ENCODE assay signal across 1 cellular context in the genomic region with DNA sequence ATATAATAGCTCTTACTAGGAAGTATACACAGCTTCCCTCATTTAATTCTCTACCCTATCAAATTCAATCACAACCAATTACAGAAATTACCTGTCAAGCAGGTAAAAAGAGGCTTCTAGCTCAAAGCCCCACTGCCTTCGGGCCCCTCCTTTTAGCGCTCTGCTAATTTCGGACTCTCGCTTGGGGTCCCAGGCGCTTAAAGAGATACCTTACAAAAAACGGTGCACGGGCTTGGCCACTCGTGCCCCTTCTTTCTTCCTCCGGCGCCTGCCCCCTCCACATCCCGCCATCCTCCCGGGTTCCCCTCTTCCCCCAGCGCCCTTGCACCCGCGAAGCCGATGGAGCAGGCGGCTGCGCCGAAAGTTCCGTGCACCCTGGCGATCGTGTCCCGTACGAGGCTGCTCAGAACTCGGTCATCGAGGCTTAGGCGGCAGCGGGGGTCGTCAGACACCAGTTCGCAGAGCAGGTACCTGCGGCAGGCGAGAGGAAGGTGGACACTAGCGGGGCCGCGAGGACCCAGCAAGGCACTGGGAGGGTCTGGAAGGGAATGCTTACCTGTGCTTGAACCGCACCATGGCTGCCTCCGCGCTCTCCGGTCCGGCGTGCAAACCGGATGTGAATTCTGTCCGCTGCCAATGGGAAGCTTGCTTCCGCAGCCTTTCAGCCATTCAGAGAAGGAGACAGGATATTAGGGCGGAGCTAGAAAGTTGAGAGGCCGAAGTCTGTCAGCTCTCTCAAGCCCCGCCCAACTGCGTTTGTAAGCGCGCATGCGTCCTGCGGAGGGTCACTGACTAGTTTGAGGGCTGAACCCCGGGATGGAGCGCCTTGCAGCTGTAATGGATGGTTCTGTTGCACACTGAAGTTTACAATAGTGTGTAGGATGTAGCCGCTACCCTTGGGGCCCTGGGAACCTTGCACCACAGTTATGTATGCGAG.
TF ChIP-seq lines count a peak whose summit lies in the region.

A gene with protein sequence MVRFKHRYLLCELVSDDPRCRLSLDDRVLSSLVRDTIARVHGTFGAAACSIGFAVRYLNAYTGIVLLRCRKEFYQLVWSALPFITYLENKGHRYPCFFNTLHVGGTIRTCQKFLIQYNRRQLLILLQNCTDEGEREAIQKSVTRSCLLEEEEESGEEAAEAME (minus strand): TSS at position 616 of the 937 bp plus-strand sequence. CDS start 40 bp downstream, at position 576.

TF ChIP-seq in HepG2, 621 proteins besides CTCF, POLR2A, EP300 and RAD21 (continued from another document and continues in another):
- TF ChIP-seq, protein P1, sequence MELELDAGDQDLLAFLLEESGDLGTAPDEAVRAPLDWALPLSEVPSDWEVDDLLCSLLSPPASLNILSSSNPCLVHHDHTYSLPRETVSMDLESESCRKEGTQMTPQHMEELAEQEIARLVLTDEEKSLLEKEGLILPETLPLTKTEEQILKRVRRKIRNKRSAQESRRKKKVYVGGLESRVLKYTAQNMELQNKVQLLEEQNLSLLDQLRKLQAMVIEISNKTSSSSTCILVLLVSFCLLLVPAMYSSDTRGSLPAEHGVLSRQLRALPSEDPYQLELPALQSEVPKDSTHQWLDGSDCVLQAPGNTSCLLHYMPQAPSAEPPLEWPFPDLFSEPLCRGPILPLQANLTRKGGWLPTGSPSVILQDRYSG (CRISPR knock-in tag; IDR thresholded peaks at IDR 0.05): 0 out of 2 replicates have a peak, but pooled peaks have one; percentile 43
- TF ChIP-seq MXD4 (CRISPR knock-in tag; IDR thresholded peaks at IDR 0.05): peak; percentile 73
- TF ChIP-seq GATA4 (IDR thresholded peaks at IDR 0.05; ENCODE audit: borderline replicate concordance, low read depth): peak; percentile 69; the same call in 1 of the 2 replicates
- TF ChIP-seq, protein P2, sequence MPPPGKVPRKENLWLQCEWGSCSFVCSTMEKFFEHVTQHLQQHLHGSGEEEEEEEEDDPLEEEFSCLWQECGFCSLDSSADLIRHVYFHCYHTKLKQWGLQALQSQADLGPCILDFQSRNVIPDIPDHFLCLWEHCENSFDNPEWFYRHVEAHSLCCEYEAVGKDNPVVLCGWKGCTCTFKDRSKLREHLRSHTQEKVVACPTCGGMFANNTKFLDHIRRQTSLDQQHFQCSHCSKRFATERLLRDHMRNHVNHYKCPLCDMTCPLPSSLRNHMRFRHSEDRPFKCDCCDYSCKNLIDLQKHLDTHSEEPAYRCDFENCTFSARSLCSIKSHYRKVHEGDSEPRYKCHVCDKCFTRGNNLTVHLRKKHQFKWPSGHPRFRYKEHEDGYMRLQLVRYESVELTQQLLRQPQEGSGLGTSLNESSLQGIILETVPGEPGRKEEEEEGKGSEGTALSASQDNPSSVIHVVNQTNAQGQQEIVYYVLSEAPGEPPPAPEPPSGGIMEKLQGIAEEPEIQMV (CRISPR knock-in tag; IDR thresholded peaks at IDR 0.05; ENCODE audit: low read depth): peak; percentile 64; the same call in 1 of the 2 replicates
- TF ChIP-seq THYN1 (CRISPR knock-in tag; IDR thresholded peaks at IDR 0.05; ENCODE audit: borderline replicate concordance, low read depth): no peak
- TF ChIP-seq, protein P3, sequence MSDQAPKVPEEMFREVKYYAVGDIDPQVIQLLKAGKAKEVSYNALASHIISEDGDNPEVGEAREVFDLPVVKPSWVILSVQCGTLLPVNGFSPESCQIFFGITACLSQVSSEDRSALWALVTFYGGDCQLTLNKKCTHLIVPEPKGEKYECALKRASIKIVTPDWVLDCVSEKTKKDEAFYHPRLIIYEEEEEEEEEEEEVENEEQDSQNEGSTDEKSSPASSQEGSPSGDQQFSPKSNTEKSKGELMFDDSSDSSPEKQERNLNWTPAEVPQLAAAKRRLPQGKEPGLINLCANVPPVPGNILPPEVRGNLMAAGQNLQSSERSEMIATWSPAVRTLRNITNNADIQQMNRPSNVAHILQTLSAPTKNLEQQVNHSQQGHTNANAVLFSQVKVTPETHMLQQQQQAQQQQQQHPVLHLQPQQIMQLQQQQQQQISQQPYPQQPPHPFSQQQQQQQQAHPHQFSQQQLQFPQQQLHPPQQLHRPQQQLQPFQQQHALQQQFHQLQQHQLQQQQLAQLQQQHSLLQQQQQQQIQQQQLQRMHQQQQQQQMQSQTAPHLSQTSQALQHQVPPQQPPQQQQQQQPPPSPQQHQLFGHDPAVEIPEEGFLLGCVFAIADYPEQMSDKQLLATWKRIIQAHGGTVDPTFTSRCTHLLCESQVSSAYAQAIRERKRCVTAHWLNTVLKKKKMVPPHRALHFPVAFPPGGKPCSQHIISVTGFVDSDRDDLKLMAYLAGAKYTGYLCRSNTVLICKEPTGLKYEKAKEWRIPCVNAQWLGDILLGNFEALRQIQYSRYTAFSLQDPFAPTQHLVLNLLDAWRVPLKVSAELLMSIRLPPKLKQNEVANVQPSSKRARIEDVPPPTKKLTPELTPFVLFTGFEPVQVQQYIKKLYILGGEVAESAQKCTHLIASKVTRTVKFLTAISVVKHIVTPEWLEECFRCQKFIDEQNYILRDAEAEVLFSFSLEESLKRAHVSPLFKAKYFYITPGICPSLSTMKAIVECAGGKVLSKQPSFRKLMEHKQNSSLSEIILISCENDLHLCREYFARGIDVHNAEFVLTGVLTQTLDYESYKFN (CRISPR knock-in tag; conservative IDR thresholded peaks at IDR 0.05): peak; percentile 38; the same call in 1 of the 2 replicates
- no peak for TF ChIP-seq ZNF205 (CRISPR knock-in tag; IDR thresholded peaks at IDR 0.05)
- no peak for TF ChIP-seq SMARCC2 (IDR thresholded peaks at IDR 0.05)
- peak; percentile 54; the same call in 1 of the 2 replicates for TF ChIP-seq PHF21A (CRISPR knock-in tag; IDR thresholded peaks at IDR 0.05)
- TF ChIP-seq, protein P4, sequence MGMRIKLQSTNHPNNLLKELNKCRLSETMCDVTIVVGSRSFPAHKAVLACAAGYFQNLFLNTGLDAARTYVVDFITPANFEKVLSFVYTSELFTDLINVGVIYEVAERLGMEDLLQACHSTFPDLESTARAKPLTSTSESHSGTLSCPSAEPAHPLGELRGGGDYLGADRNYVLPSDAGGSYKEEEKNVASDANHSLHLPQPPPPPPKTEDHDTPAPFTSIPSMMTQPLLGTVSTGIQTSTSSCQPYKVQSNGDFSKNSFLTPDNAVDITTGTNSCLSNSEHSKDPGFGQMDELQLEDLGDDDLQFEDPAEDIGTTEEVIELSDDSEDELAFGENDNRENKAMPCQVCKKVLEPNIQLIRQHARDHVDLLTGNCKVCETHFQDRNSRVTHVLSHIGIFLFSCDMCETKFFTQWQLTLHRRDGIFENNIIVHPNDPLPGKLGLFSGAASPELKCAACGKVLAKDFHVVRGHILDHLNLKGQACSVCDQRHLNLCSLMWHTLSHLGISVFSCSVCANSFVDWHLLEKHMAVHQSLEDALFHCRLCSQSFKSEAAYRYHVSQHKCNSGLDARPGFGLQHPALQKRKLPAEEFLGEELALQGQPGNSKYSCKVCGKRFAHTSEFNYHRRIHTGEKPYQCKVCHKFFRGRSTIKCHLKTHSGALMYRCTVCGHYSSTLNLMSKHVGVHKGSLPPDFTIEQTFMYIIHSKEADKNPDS (CRISPR knock-in tag; IDR thresholded peaks at IDR 0.05): 0 out of 2 replicates have a peak, but pooled peaks have one; percentile 36
- TF ChIP-seq ZNF333 (CRISPR knock-in tag; IDR thresholded peaks at IDR 0.05; ENCODE audit: borderline replicate concordance): 0 out of 2 replicates have a peak, but pooled peaks have one; percentile 71
- peak; percentile 84 for TF ChIP-seq HDAC1 (CRISPR knock-in tag; IDR thresholded peaks at IDR 0.05)
- TF ChIP-seq IRF2 (CRISPR knock-in tag; IDR thresholded peaks at IDR 0.05): peak; percentile 58; the same call in 1 of the 2 replicates
- TF ChIP-seq ZNF709 (CRISPR knock-in tag; IDR thresholded peaks at IDR 0.05): 0 out of 2 replicates have a peak, but pooled peaks have one; percentile 33
- peak; percentile 87; the same call in 1 of the 2 replicates for TF ChIP-seq ZSCAN31 (CRISPR knock-in tag; IDR thresholded peaks at IDR 0.05; ENCODE audit: low read depth)
- no peak for TF ChIP-seq KDM3A (CRISPR knock-in tag; IDR thresholded peaks at IDR 0.05; ENCODE audit: low read depth)
- TF ChIP-seq, protein P5, sequence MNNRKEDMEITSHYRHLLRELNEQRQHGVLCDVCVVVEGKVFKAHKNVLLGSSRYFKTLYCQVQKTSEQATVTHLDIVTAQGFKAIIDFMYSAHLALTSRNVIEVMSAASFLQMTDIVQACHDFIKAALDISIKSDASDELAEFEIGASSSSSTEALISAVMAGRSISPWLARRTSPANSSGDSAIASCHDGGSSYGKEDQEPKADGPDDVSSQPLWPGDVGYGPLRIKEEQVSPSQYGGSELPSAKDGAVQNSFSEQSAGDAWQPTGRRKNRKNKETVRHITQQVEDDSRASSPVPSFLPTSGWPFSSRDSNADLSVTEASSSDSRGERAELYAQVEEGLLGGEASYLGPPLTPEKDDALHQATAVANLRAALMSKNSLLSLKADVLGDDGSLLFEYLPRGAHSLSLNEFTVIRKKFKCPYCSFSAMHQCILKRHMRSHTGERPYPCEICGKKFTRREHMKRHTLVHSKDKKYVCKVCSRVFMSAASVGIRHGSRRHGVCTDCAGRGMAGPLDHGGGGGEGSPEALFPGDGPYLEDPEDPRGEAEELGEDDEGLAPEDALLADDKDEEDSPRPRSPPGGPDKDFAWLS (CRISPR knock-in tag; IDR thresholded peaks at IDR 0.05; ENCODE audit: borderline replicate concordance): no peak
- TF ChIP-seq ARNTL (CRISPR knock-in tag; IDR thresholded peaks at IDR 0.05): no peak
- no peak for TF ChIP-seq DNMT3B (CRISPR knock-in tag; conservative IDR thresholded peaks at IDR 0.05)
- TF ChIP-seq SNAPC2 (CRISPR knock-in tag; IDR thresholded peaks at IDR 0.05): no peak
- TF ChIP-seq NR2F2 (IDR thresholded peaks at IDR 0.05; ENCODE audit: borderline replicate concordance, low read depth): 0 out of 2 replicates have a peak, but pooled peaks have one; percentile 6
- no peak for TF ChIP-seq ZNF136 (CRISPR knock-in tag; IDR thresholded peaks at IDR 0.05; ENCODE audit: low read depth)
- TF ChIP-seq, protein P6, sequence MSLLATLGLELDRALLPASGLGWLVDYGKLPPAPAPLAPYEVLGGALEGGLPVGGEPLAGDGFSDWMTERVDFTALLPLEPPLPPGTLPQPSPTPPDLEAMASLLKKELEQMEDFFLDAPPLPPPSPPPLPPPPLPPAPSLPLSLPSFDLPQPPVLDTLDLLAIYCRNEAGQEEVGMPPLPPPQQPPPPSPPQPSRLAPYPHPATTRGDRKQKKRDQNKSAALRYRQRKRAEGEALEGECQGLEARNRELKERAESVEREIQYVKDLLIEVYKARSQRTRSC (CRISPR knock-in tag; IDR thresholded peaks at IDR 0.05; ENCODE audit: low read depth): no peak
- no peak for TF ChIP-seq PPARG (CRISPR knock-in tag; conservative IDR thresholded peaks at IDR 0.05)
- TF ChIP-seq CEBPG (CRISPR knock-in tag; IDR thresholded peaks at IDR 0.05): no peak
- TF ChIP-seq, protein P7, sequence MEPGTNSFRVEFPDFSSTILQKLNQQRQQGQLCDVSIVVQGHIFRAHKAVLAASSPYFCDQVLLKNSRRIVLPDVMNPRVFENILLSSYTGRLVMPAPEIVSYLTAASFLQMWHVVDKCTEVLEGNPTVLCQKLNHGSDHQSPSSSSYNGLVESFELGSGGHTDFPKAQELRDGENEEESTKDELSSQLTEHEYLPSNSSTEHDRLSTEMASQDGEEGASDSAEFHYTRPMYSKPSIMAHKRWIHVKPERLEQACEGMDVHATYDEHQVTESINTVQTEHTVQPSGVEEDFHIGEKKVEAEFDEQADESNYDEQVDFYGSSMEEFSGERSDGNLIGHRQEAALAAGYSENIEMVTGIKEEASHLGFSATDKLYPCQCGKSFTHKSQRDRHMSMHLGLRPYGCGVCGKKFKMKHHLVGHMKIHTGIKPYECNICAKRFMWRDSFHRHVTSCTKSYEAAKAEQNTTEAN (CRISPR knock-in tag; conservative IDR thresholded peaks at IDR 0.05): no peak
- TF ChIP-seq, protein P8, sequence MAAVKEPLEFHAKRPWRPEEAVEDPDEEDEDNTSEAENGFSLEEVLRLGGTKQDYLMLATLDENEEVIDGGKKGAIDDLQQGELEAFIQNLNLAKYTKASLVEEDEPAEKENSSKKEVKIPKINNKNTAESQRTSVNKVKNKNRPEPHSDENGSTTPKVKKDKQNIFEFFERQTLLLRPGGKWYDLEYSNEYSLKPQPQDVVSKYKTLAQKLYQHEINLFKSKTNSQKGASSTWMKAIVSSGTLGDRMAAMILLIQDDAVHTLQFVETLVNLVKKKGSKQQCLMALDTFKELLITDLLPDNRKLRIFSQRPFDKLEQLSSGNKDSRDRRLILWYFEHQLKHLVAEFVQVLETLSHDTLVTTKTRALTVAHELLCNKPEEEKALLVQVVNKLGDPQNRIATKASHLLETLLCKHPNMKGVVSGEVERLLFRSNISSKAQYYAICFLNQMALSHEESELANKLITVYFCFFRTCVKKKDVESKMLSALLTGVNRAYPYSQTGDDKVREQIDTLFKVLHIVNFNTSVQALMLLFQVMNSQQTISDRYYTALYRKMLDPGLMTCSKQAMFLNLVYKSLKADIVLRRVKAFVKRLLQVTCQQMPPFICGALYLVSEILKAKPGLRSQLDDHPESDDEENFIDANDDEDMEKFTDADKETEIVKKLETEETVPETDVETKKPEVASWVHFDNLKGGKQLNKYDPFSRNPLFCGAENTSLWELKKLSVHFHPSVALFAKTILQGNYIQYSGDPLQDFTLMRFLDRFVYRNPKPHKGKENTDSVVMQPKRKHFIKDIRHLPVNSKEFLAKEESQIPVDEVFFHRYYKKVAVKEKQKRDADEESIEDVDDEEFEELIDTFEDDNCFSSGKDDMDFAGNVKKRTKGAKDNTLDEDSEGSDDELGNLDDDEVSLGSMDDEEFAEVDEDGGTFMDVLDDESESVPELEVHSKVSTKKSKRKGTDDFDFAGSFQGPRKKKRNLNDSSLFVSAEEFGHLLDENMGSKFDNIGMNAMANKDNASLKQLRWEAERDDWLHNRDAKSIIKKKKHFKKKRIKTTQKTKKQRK (IDR thresholded peaks at IDR 0.05; ENCODE audit: low read length): no peak
- TF ChIP-seq ZNF761 (CRISPR knock-in tag; conservative IDR thresholded peaks at IDR 0.05): 0 out of 2 replicates have a peak, but pooled peaks have one; percentile 28
- peak; percentile 64; the same call in 1 of the 2 replicates for TF ChIP-seq ZNF598 (CRISPR knock-in tag; IDR thresholded peaks at IDR 0.05; ENCODE audit: borderline replicate concordance)
- no peak for TF ChIP-seq ZNF562 (CRISPR knock-in tag; IDR thresholded peaks at IDR 0.05; ENCODE audit: borderline replicate concordance)
- no peak for TF ChIP-seq ZNF432 (CRISPR knock-in tag; IDR thresholded peaks at IDR 0.05; ENCODE audit: borderline replicate concordance)
- TF ChIP-seq, protein P9, sequence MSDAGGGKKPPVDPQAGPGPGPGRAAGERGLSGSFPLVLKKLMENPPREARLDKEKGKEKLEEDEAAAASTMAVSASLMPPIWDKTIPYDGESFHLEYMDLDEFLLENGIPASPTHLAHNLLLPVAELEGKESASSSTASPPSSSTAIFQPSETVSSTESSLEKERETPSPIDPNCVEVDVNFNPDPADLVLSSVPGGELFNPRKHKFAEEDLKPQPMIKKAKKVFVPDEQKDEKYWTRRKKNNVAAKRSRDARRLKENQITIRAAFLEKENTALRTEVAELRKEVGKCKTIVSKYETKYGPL (CRISPR knock-in tag; IDR thresholded peaks at IDR 0.05): no peak
- peak; percentile 86 for TF ChIP-seq YEATS4 (CRISPR knock-in tag; IDR thresholded peaks at IDR 0.05; ENCODE audit: borderline replicate concordance)
- TF ChIP-seq, protein P10, sequence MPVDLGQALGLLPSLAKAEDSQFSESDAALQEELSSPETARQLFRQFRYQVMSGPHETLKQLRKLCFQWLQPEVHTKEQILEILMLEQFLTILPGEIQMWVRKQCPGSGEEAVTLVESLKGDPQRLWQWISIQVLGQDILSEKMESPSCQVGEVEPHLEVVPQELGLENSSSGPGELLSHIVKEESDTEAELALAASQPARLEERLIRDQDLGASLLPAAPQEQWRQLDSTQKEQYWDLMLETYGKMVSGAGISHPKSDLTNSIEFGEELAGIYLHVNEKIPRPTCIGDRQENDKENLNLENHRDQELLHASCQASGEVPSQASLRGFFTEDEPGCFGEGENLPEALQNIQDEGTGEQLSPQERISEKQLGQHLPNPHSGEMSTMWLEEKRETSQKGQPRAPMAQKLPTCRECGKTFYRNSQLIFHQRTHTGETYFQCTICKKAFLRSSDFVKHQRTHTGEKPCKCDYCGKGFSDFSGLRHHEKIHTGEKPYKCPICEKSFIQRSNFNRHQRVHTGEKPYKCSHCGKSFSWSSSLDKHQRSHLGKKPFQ (CRISPR knock-in tag; IDR thresholded peaks at IDR 0.05; ENCODE audit: insufficient replicate concordance): no peak
- TF ChIP-seq JARID2 (CRISPR knock-in tag; IDR thresholded peaks at IDR 0.05; ENCODE audit: insufficient replicate concordance): no peak
